Comparison of ENCODE assay signal across 8 cellular contexts in genomic region chr14:99684356-99684952, GRCh38. TPM values are rescaled to one million over a fixed set of nuclear protein-coding genes. Genes with fewer than 3 reads are reported as not detected.
DNase-seq lines count a peak whose midpoint lies in the region; ATAC-seq, FAIRE-seq and TF ChIP-seq lines count a peak whose summit lies in the region.

No MANE protein-coding gene starts in this region.

- peaks cover 4% of the 10 kb centered on the region for H3K36me3 Mint-ChIP-seq in central memory CD8-positive, alpha-beta T cell (ENCODE audit: insufficient read depth)

- H2AK5ac ChIP-seq in neuronal stem cell (ENCODE audit: low read depth, low read length), result no peak overlapping the region

- no peak for TF ChIP-seq RAD21 in A549 (conservative IDR thresholded peaks at IDR 0.05 in 1 of 2, IDR thresholded peaks at IDR 0.05 in 1 of 2)

- peak in 1 of 2 experiments; percentile 41; a peak in 3 of 6 replicates for ATAC-seq in A549
- peak; percentile 15 for ATAC-seq in GM18870 (IDR thresholded peaks at IDR 0.05; ENCODE audit: unreplicated experiment)
- ATAC-seq in HG03432 (IDR thresholded peaks at IDR 0.05; ENCODE audit: unreplicated experiment), result peak; percentile 30
- peak; percentile 22 for ATAC-seq in central memory CD8-positive, alpha-beta T cell (replicated peaks; ENCODE audit: extremely low read depth, poor library complexity, severe bottlenecking)

- H3K9ac ChIP-seq in neuronal stem cell (ENCODE audit: low read depth, low read length, poor library complexity), result peak overlapping the region; percentile 87

- TF ChIP-seq POLR2A in A549 (IDR thresholded peaks at IDR 0.05; ENCODE audit: low read length), result no peak

- no peak overlapping the region for H2BK12ac ChIP-seq in neuronal stem cell (ENCODE audit: low read length)

- no peak for DNase-seq in A549 (ENCODE audit: low read depth in 1 of 2, low spot score in 1 of 2)
- DNase-seq in central memory CD8-positive, alpha-beta T cell (ENCODE audit: low spot score in 2 of 2), result no peak
- DNase-seq in neuronal stem cell (ENCODE audit: low spot score), result no peak
- DNase-seq in superior temporal gyrus (ENCODE audit: extremely low spot score), result no peak
- no peak for DNase-seq in NCI-H128 (lab: John Stamatoyannopoulos, UW; ENCODE audit: unreplicated experiment)
- no peak for DNase-seq in SKM-1 treated with dmso at 0.1 percent for 144 hours (lab: John Stamatoyannopoulos, UW; ENCODE audit: unreplicated experiment)

- no peak overlapping the region for H4K91ac ChIP-seq in neuronal stem cell (ENCODE audit: low read depth, low read length, poor library complexity)

- no peak overlapping the region for H2BK5ac ChIP-seq in neuronal stem cell (ENCODE audit: low read length)

- H2AFZ ChIP-seq in neuronal stem cell (ENCODE audit: low read length), result peak overlapping the region; percentile 96

- H3K9me3 ChIP-seq in A549, result no peaks in the 10 kb centered on the region
- H3K9me3 ChIP-seq in neuronal stem cell (replicated peaks in 1 of 2; ENCODE audit: control insufficient read depth in 2 of 2, insufficient read depth in 1 of 2, low read depth in 1 of 2, low read length in 2 of 2), result peaks cover 0 to 2% of the 10 kb centered on the region in 2 donors

- FAIRE-seq in A549 (lab: Jason Lieb, UNC), result no peak

- no peaks in the 10 kb centered on the region for H3K9me3 Mint-ChIP-seq in central memory CD8-positive, alpha-beta T cell

- H3K36me3 ChIP-seq in neuronal stem cell (replicated peaks in 1 of 2; ENCODE audit: control insufficient read depth in 2 of 2, insufficient read depth in 2 of 2, low read length in 2 of 2), result no peaks in the 10 kb centered on the region

- H4K8ac ChIP-seq in neuronal stem cell (ENCODE audit: low read depth, low read length), result peak overlapping the region; percentile 83

- H3K4me2 ChIP-seq in A549 (peak overlapping the region; percentile 99), neuronal stem cell (ENCODE audit: insufficient read depth, low read length, poor library complexity, severe bottlenecking) (peak overlapping the region; percentile 98)

- POLR2A ChIA-PET in A549 (lab: Yijun Ruan, JAX), result interaction anchor here (0.7 to 1.3 kb wide), 7 partner anchors 13 to 519 kb away, joined by 3 to 6 read pairs (median 3); partner anchors contain the start of genes CCNK and SETD3

- H3K27me3 ChIP-seq in neuronal stem cell (ENCODE audit: control insufficient read depth in 3 of 3, insufficient read depth in 3 of 3, low read depth in 1 of 3, low read length in 3 of 3), result no peaks in the 10 kb centered on the region

- peak overlapping the region; percentile 5 to 68; a peak in 3 of 6 replicates for H3K27ac ChIP-seq in A549
- no peak overlapping the region for H3K27ac ChIP-seq in neuronal stem cell (replicated peaks; ENCODE audit: low read length)

- no peak overlapping the region for H3K23ac ChIP-seq in neuronal stem cell (ENCODE audit: low read depth, low read length, poor library complexity)

- H3K14ac ChIP-seq in neuronal stem cell (ENCODE audit: low read length), result no peak overlapping the region

- no peak for TF ChIP-seq CTCF in A549 (IDR thresholded peaks at IDR 0.05)

- H3K18ac ChIP-seq in neuronal stem cell (ENCODE audit: low read length), result peak overlapping the region; percentile 86

- 30% methylated on average over 16 of the region's 51 CpGs for WGBS in A549 (ENCODE audit: missing lambda C conversion rate)
- no CpG with 5 or more reads among the region's 51 CpGs for WGBS in neuronal stem cell (ENCODE audit: extremely low coverage in 2 of 2, insufficient read length in 2 of 2, insufficient replicate concordance in 1 of 2), 2 donors

- H3K4me3 ChIP-seq in A549 (peak overlapping the region; percentile 55), neuronal stem cell (ENCODE audit: low read length in 2 of 2) (peak overlapping the region; percentile 75 to 93)

- TF ChIP-seq EP300 in A549 (IDR thresholded peaks at IDR 0.05), result no peak

- no peak overlapping the region for H3K4ac ChIP-seq in neuronal stem cell (ENCODE audit: low read length)

- peaks cover 43% of the 10 kb centered on the region for H3K27me3 Mint-ChIP-seq in central memory CD8-positive, alpha-beta T cell

- H3K4me1 ChIP-seq in A549 (peaks cover 4% of the 10 kb centered on the region), neuronal stem cell (ENCODE audit: control insufficient read depth in 2 of 2, insufficient read depth in 1 of 2, low read depth in 1 of 2, low read length in 2 of 2) (peaks cover 9 to 19% of the 10 kb centered on the region in 2 donors)

- H3K27ac Mint-ChIP-seq in central memory CD8-positive, alpha-beta T cell (ENCODE audit: low read depth), result no peak overlapping the region

- H3K79me1 ChIP-seq in neuronal stem cell (ENCODE audit: low read depth, low read length), result peaks cover 3% of the 10 kb centered on the region

- no peak overlapping the region for H2BK120ac ChIP-seq in neuronal stem cell (ENCODE audit: low read depth, low read length)

- H2BK15ac ChIP-seq in neuronal stem cell (ENCODE audit: low read length), result no peak overlapping the region

- peak overlapping the region; percentile 44 for H3K4me3 Mint-ChIP-seq in central memory CD8-positive, alpha-beta T cell

- CTCF ChIA-PET in A549 (lab: Yijun Ruan, JAX), result interaction anchor here (0.6 to 5.7 kb wide), 13 partner anchors 12 to 229 kb away, joined by 3 to 36 read pairs (median 3); no protein-coding TSS in a partner anchor

- peaks cover 27% of the 10 kb centered on the region for H3K4me1 Mint-ChIP-seq in central memory CD8-positive, alpha-beta T cell

TF ChIP-seq in A549, 52 proteins besides CTCF, POLR2A, EP300 and RAD21:
- TF ChIP-seq ZSCAN20 (CRISPR knock-in tag; IDR thresholded peaks at IDR 0.05) (no peak), MAZ (IDR thresholded peaks at IDR 0.05; ENCODE audit: borderline replicate concordance, low read depth, low read length) (no peak), BCL3 (IDR thresholded peaks at IDR 0.05) (no peak), NPAS2 (CRISPR knock-in tag; IDR thresholded peaks at IDR 0.05; ENCODE audit: borderline replicate concordance) (no peak), CBX8 (IDR thresholded peaks at IDR 0.05) (no peak)

RNA-seq across cellular contexts. Expression of gene CYP46A1, which starts 0.4 kb away (rescaled TPM):
- polyA plus RNA-seq in A549 (2011; rRNA removed) (0.06 and 0.09 TPM in 2 replicates), A549 (2017; fragmentation: RNase III; extraction: RNeasy Plus Mini Kit Qiagen cat#74134 plus additional on column Dnase treatment) (0.12 to 0.13 TPM (median 0.13 TPM) in 3 replicates)
- 0.07 and 0.08 TPM in 2 replicates for polyA plus RNA-seq in A549 (2012; cell fraction: cytosol; rRNA removed)
- polyA plus RNA-seq in A549 (2012; cell fraction: nucleus; rRNA removed), result 0.22 and 0.65 TPM in 2 replicates
- polyA minus RNA-seq in A549 (2011; rRNA and poly(A)+ RNA removed), result 0.15 and 0.41 TPM in 2 replicates
- polyA plus RNA-seq in neuronal stem cell (2013, experiment 1 of 2), result 1.5 TPM
- 1.6 TPM for polyA plus RNA-seq in neuronal stem cell (2013, experiment 2 of 2)

RNA-seq across cellular contexts. Expression of gene HHIPL1, which starts 39.5 kb away (rescaled TPM):
- polyA plus RNA-seq in A549 (2011; rRNA removed), result 0.19 and 0.21 TPM in 2 replicates
- polyA plus RNA-seq in A549 (2012; cell fraction: cytosol; rRNA removed), result 0.26 and 0.38 TPM in 2 replicates
- 0.52 and 0.58 TPM in 2 replicates for polyA plus RNA-seq in A549 (2012; cell fraction: nucleus; rRNA removed)
- polyA plus RNA-seq in A549 (2017; fragmentation: RNase III; extraction: RNeasy Plus Mini Kit Qiagen cat#74134 plus additional on column Dnase treatment), result 0.20 to 0.29 TPM (median 0.23 TPM) in 3 replicates
- polyA minus RNA-seq in A549 (2011; rRNA and poly(A)+ RNA removed), result 0.29 and 0.58 TPM in 2 replicates
- 0.67 TPM for polyA plus RNA-seq in neuronal stem cell (2013, experiment 1 of 2)
- polyA plus RNA-seq in neuronal stem cell (2013, experiment 2 of 2), result 0.71 TPM
